In the genomic region with DNA sequence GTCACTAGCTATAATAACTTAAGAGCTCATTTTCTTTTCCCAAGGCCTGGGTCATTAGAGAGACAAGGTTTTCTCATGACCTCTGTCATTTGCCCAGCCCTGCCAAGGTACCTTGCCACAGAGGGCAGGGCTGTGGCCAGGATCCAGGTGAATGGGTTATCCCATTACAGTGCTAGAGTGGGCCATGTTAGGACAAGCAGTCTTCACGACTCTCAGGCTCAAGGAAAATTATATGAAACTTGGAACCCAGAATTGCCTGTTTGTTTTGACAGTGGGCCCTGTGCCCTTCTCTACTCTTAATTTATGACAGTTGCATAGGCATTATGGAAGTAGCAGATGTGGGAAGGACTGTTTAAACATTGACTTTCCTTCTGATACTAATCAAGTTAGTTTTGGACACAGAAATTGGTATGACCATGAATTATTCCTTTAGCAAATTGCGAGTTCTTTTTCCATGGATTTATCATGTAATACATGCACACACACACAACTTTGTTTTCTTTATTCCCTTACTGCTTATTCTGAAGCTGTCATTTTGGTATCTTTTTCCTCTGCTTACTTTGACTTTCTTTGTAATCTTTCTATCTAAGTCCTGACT, we compare ENCODE assay signal across 11 cellular contexts. TPM values are rescaled to one million over a fixed set of nuclear protein-coding genes. Genes with fewer than 3 reads are reported as not detected.
DNase-seq lines count a peak whose midpoint lies in the region; ATAC-seq, FAIRE-seq and TF ChIP-seq lines count a peak whose summit lies in the region.
"Had no signal": no experiment of that assay in that cellular context is flagged by ENCODE, and none has a peak within 500 bp of the region (broad histone marks: within the 10 kb centered on the region; RNA-seq: fewer than 3 reads in every experiment).

No MANE protein-coding gene starts in this region.

- H3K4me1 ChIP-seq in DND-41 (ENCODE audit: insufficient read depth, low read length), result peaks cover 42% of the 10 kb centered on the region
- no peaks in the 10 kb centered on the region for H3K4me1 ChIP-seq in colonic mucosa
- H3K4me1 ChIP-seq in pancreas, result peaks cover 0 to 16% (median 0%) of the 10 kb centered on the region in 3 donors

- H3K9ac ChIP-seq in DND-41 (ENCODE audit: low read depth, low read length), result no peak overlapping the region; the same call in 1 of the 2 replicates
- H3K9ac ChIP-seq in colonic mucosa (ENCODE audit: low read depth in 2 of 2, low read length in 2 of 2), result no peak overlapping the region

- H3K4me2 ChIP-seq in DND-41 (ENCODE audit: insufficient read depth, low read length), result no peak overlapping the region

- TF ChIP-seq CTCF in DND-41 (IDR thresholded peaks at IDR 0.05; ENCODE audit: borderline replicate concordance, extremely low read depth, low read length, poor library complexity, severe bottlenecking) (no peak), colonic mucosa (IDR thresholded peaks at IDR 0.05) (no peak), pancreas (IDR thresholded peaks at IDR 0.05) (no peak)

- H3K36me3 ChIP-seq in DND-41 (ENCODE audit: insufficient read depth, low read length) (no peaks in the 10 kb centered on the region), colonic mucosa (no peaks in the 10 kb centered on the region), pancreas (no peaks in the 10 kb centered on the region)

- H3K9me3 ChIP-seq in DND-41 (ENCODE audit: insufficient read depth, low read length, severe bottlenecking) (no peaks in the 10 kb centered on the region), colonic mucosa (no peaks in the 10 kb centered on the region), pancreas (no peaks in the 10 kb centered on the region)

- no peak for FAIRE-seq in pancreas (lab: Jason Lieb, UNC)

- H2AFZ ChIP-seq in DND-41 (ENCODE audit: low read depth, low read length), result no peak overlapping the region

- H3K27ac ChIP-seq in DND-41 (ENCODE audit: low read length) (peak overlapping the region; percentile 78), colonic mucosa (peak overlapping the region; percentile 38), pancreas (peak overlapping the region in 2 of 4 donors; percentile 54 to 61)

- no peak for DNase-seq in DND-41
- peak; percentile 69 for DNase-seq in NCI-H69 (lab: John Stamatoyannopoulos, UW)
- DNase-seq in colonic mucosa, result peak; percentile 27
- no peak for DNase-seq in pancreas
- no peak for DNase-seq in OCI-M1 (lab: John Stamatoyannopoulos, UW)
- DNase-seq in NCI-H524 (lab: John Stamatoyannopoulos, UW), result no peak
- DNase-seq: aorta, NCI-H2107, occipital lobe had no signal

- 16 to 25% methylated on average over 2 of the region's 2 CpGs for WGBS in pancreas, 2 donors

- H3K79me2 ChIP-seq in DND-41 (ENCODE audit: insufficient read depth, low read length), result no peaks in the 10 kb centered on the region

- H3K27me3 ChIP-seq in DND-41 (ENCODE audit: insufficient read depth, low read length, poor library complexity), result no peaks in the 10 kb centered on the region
- H3K27me3 ChIP-seq in colonic mucosa, result no peaks in the 10 kb centered on the region
- H3K27me3 ChIP-seq in pancreas, result no peaks in the 10 kb centered on the region

- intact Hi-C loops in colonic mucosa (cut with DNase I), result no loop called here
- intact Hi-C loops in pancreas (cut with DNase I), result no loop called here

- ATAC-seq in DND-41 (ENCODE audit: insufficient read depth, low read depth) (no peak), pancreas (peak; percentile 38 to 69 (median 57)), GM21367 (IDR thresholded peaks at IDR 0.05; ENCODE audit: unreplicated experiment) (no peak), GM18870 (IDR thresholded peaks at IDR 0.05; ENCODE audit: unreplicated experiment) (no peak)

- H3K4me3 ChIP-seq in DND-41 (ENCODE audit: low read depth in 1 of 2, low read length in 2 of 2), result no peak overlapping the region
- no peak overlapping the region for H3K4me3 ChIP-seq in colonic mucosa
- H3K4me3 ChIP-seq in pancreas, result no peak overlapping the region

- H4K20me1 ChIP-seq in DND-41 (ENCODE audit: insufficient read depth, low read length), result no peaks in the 10 kb centered on the region

RNA-seq across cellular contexts. Expression of a gene that starts 41.8 kb away (rescaled TPM):
- 10 to 100 TPM; 18.3 to 19.7 TPM for total RNA-seq in colonic mucosa
- 10 to 100 TPM in 1 of 6 donors, 1 to 10 TPM in 5; 1.3 to 12.6 (median 1.8) TPM for total RNA-seq in pancreas
- under 1 TPM; 0.30 to 0.61 TPM for polyA plus RNA-seq in pancreas

Comparison
In these comparisons a context has a peak if more than half of its experiments do, and no peak if none do; other contexts are left out.
1. ATAC-seq: peak in pancreas (4 of 4); none in DND-41 (single experiment), GM21367 (single experiment) and GM18870 (single experiment).
2. DNase-seq: peak in NCI-H69 (single experiment) and colonic mucosa (single experiment); none in DND-41 (single experiment), pancreas (0 of 6), OCI-M1 (single experiment) and NCI-H524 (0 of 2).